ENCODE assay signal across 10 cellular contexts in genomic region chr3:191136347-191136746, GRCh38.
DNase-seq lines count a peak whose midpoint lies in the region; ATAC-seq and TF ChIP-seq lines count a peak whose summit lies in the region.
"Had no signal": no experiment of that assay in that cellular context is flagged by ENCODE, and none has a peak within 500 bp of the region (broad histone marks: within the 10 kb centered on the region; RNA-seq: fewer than 3 reads in every experiment).

No MANE protein-coding gene starts in this region.

- H3K4me3 ChIP-seq in HCT116 (replicated peaks in 1 of 2; ENCODE audit: low read depth in 1 of 2, low read length in 2 of 2) (no peak overlapping the region), liver (ENCODE audit: low read depth in 1 of 3, low read length in 3 of 3) (no peak overlapping the region)

- DNase-seq in Daoy (ENCODE audit: low read depth) (peak; percentile 21), HCT116 (ENCODE audit: low read depth, low spot score) (peak; percentile 23), WTC11 (ENCODE audit: low spot score) (no peak), SKM-1 (lab: John Stamatoyannopoulos, UW; ENCODE audit: unreplicated experiment) (no peak), NCI-H2171 (lab: John Stamatoyannopoulos, UW) (no peak), natural killer cell (no peak), glomerular visceral epithelial cell (ENCODE audit: extremely low spot score) (no peak)
- DNase-seq: activated B cell treated with CpG ODN at 0.5 μM for 24 hours; central memory CD4-positive, alpha-beta T cell had no signal

- RAD21 ChIA-PET in HCT116 (lab: Charles Lee; ENCODE audit: low non-redundant PET in 1 of 2, low total read pairs in 2 of 2, uncharacterized antibody in 2 of 2, unreplicated experiment in 2 of 2): no interaction called here

- H3K4me1 Mint-ChIP-seq in WTC11 (no peaks in the 10 kb centered on the region), natural killer cell (no peaks in the 10 kb centered on the region)

- H3K9ac ChIP-seq in HCT116 (ENCODE audit: low read length) (no peak overlapping the region), liver (ENCODE audit: low read depth in 1 of 2, low read length in 2 of 2) (no peak overlapping the region)

- H3K4me2 ChIP-seq in HCT116 (ENCODE audit: low read length): no peak overlapping the region

- ATAC-seq in HCT116 (peak; percentile 83), WTC11 (peak; percentile 51; the same call in 1 of the 2 replicates), natural killer cell (no peak)

- TF ChIP-seq CTCF in HCT116 (IDR thresholded peaks at IDR 0.05 in 2 of 3, conservative IDR thresholded peaks at IDR 0.05 in 1 of 3; ENCODE audit: borderline replicate concordance in 1 of 3, insufficient read depth in 1 of 3, low read depth in 2 of 3, low read length in 2 of 3) (peak; percentile 42 to 67 (median 54); a peak in 4 of 6 replicates), WTC11 (IDR thresholded peaks at IDR 0.05) (0 out of 2 replicates have a peak, but pooled peaks have one; percentile 27), liver (IDR thresholded peaks at IDR 0.05; ENCODE audit: low read depth, low read length, missing input control) (no peak), natural killer cell (IDR thresholded peaks at IDR 0.05) (no peak)

- H3K4me1 ChIP-seq in HCT116 (ENCODE audit: control insufficient read depth in 1 of 2, insufficient read depth in 2 of 2, low read length in 2 of 2): peaks cover under 1 to 6% of the 10 kb centered on the region in 2 experiments; a peak in 3 of 4 replicates
- no peaks in the 10 kb centered on the region for H3K4me1 ChIP-seq in liver (ENCODE audit: control insufficient read depth in 4 of 4, insufficient read depth in 4 of 4, low read length in 3 of 4)

- H3K27ac ChIP-seq in HCT116 (ENCODE audit: low read depth, low read length) (no peak overlapping the region), liver (ENCODE audit: low read depth in 1 of 2, low read length in 2 of 2) (no peak overlapping the region)

- H3K9me2 ChIP-seq in HCT116 (ENCODE audit: insufficient read depth): no peaks in the 10 kb centered on the region

- H3K36me3 Mint-ChIP-seq in WTC11 (no peaks in the 10 kb centered on the region), natural killer cell (no peaks in the 10 kb centered on the region)

- no peaks in the 10 kb centered on the region for H4K20me1 ChIP-seq in HCT116 (ENCODE audit: insufficient read depth)

- no peaks in the 10 kb centered on the region for H3K36me3 ChIP-seq in HCT116 (ENCODE audit: control insufficient read depth in 1 of 2, insufficient read depth in 2 of 2, low read length in 2 of 2)
- H3K36me3 ChIP-seq in liver (ENCODE audit: control insufficient read depth in 4 of 4, insufficient read depth in 3 of 4, low read depth in 1 of 4, low read length in 3 of 4): no peaks in the 10 kb centered on the region

- WGBS in liver: 88% methylated on average over 6 of the region's 6 CpGs

- no peaks in the 10 kb centered on the region for H3K27me3 ChIP-seq in HCT116 (ENCODE audit: insufficient read depth, low read length)
- no peaks in the 10 kb centered on the region for H3K27me3 ChIP-seq in liver (ENCODE audit: control insufficient read depth in 4 of 4, insufficient read depth in 4 of 4, low read length in 3 of 4)

- no peaks in the 10 kb centered on the region for H3K79me2 ChIP-seq in HCT116 (ENCODE audit: insufficient read depth, low read length)

- H3K4me3 Mint-ChIP-seq in WTC11: no peak overlapping the region
- H3K4me3 Mint-ChIP-seq in natural killer cell: no peak overlapping the region
- H3K4me3 Mint-ChIP-seq: activated B cell treated with CpG ODN at 0.5 μM for 24 hours had no signal

- CTCF ChIA-PET in HCT116 (lab: Charles Lee): interaction anchor here (0.6 to 1.4 kb wide), 2 partner anchors 12 to 1308 kb away, joined by 3 to 4 read pairs; no protein-coding TSS in a partner anchor
- CTCF ChIA-PET in WTC11 (lab: Charles Lee): interaction anchor here (0.6 to 1.0 kb wide), 7 partner anchors 64 to 1501 kb away, joined by 3 to 4 read pairs (median 3); no protein-coding TSS in a partner anchor

- POLR2A ChIA-PET in HCT116 (lab: Charles Lee): no interaction called here
- POLR2A ChIA-PET in WTC11 (lab: Charles Lee): interaction anchor here (0.7 kb wide), 1 partner anchor 677 kb away, joined by 6 read pairs; no protein-coding TSS in a partner anchor

- no peaks in the 10 kb centered on the region; the same call in 1 of the 2 replicates for H3K27me3 Mint-ChIP-seq in WTC11 (ENCODE audit: low read depth)
- H3K27me3 Mint-ChIP-seq in natural killer cell (ENCODE audit: low read depth in 2 of 2): no peaks in the 10 kb centered on the region
- H3K27me3 Mint-ChIP-seq: activated B cell treated with CpG ODN at 0.5 μM for 24 hours had no signal

- H3K9me3 ChIP-seq in HCT116 (ENCODE audit: control insufficient read depth in 1 of 2, insufficient read depth in 1 of 2, low read depth in 1 of 2, low read length in 2 of 2): no peaks in the 10 kb centered on the region
- no peaks in the 10 kb centered on the region for H3K9me3 ChIP-seq in liver (ENCODE audit: control insufficient read depth in 4 of 4, low read length in 3 of 4)

- BruUV-seq in HCT116 (replicated peaks; lab: Mats Ljungman, UMichigan): no TSS peak

- H3K9me3 Mint-ChIP-seq in WTC11 (no peaks in the 10 kb centered on the region), natural killer cell (peaks cover 13% of the 10 kb centered on the region in 2 donors)
- H3K9me3 Mint-ChIP-seq: activated B cell treated with CpG ODN at 0.5 μM for 24 hours had no signal

- no peak overlapping the region for H2AFZ ChIP-seq in HCT116 (ENCODE audit: low read depth, low read length, poor library complexity, severe bottlenecking)

- TF ChIP-seq POLR2A in HCT116 (IDR thresholded peaks at IDR 0.05; ENCODE audit: borderline replicate concordance, extremely low read depth, insufficient read depth, insufficient read length): no peak

- TF ChIP-seq RAD21 in HCT116 (IDR thresholded peaks at IDR 0.05; ENCODE audit: low read depth) (peak; percentile 76), liver (IDR thresholded peaks at IDR 0.05) (peak; percentile 47 to 58)

- H3K27ac Mint-ChIP-seq in WTC11: no peak overlapping the region
- H3K27ac Mint-ChIP-seq in natural killer cell: no peak overlapping the region
- H3K27ac Mint-ChIP-seq: activated B cell treated with CpG ODN at 0.5 μM for 24 hours had no signal

- intact Hi-C loops in HCT116 (cut with micrococcal nuclease) (loop anchor here (5.0 to 10.0 kb wide), 2 partner anchors 251 to 1308 kb away; no protein-coding TSS in a partner anchor), natural killer cell (cut with micrococcal nuclease) (no loop called here)

TF ChIP-seq in HCT116, 20 proteins besides CTCF, POLR2A, EP300 and RAD21 (continues in another document):
- no peak for TF ChIP-seq ZFX (IDR thresholded peaks at IDR 0.05)
- no peak for TF ChIP-seq TCF7L2 (IDR thresholded peaks at IDR 0.05; ENCODE audit: borderline replicate concordance, extremely low read depth, insufficient read depth, insufficient read length)
- no peak for TF ChIP-seq ATF3 (IDR thresholded peaks at IDR 0.05)
- no peak for TF ChIP-seq ZNF274 (IDR thresholded peaks at IDR 0.05; ENCODE audit: low read depth, low read length)

TF ChIP-seq in WTC11, 78 proteins besides CTCF, POLR2A, EP300 and RAD21:
- TF ChIP-seq MLX (CRISPR knock-in tag; IDR thresholded peaks at IDR 0.05): no peak
- TF ChIP-seq E2F1 (CRISPR knock-in tag; IDR thresholded peaks at IDR 0.05): no peak
TF ChIP-seq in WTC11: peak in this region for 0.

TF ChIP-seq in liver, 16 proteins besides CTCF, POLR2A, EP300 and RAD21:
- no peak for TF ChIP-seq FOXA2 (IDR thresholded peaks at IDR 0.05)
- no peak for TF ChIP-seq NR2F2 (IDR thresholded peaks at IDR 0.05)
- TF ChIP-seq ATF3 (IDR thresholded peaks at IDR 0.05): no peak
- TF ChIP-seq HNF4G (IDR thresholded peaks at IDR 0.05): no peak
- TF ChIP-seq YY1 (IDR thresholded peaks at IDR 0.05): no peak
- TF ChIP-seq FOXA1 (IDR thresholded peaks at IDR 0.05): no peak
- no peak for TF ChIP-seq HNF4A (conservative IDR thresholded peaks at IDR 0.05)
- no peak for TF ChIP-seq SP1 (IDR thresholded peaks at IDR 0.05)
- TF ChIP-seq JUND (IDR thresholded peaks at IDR 0.05): no peak

Comparison
In these comparisons a context has a peak if more than half of its experiments do, and no peak if none do; other contexts are left out.
1. DNase-seq: peak in Daoy (single experiment) and HCT116 (single experiment); none in WTC11 (single experiment), SKM-1 (single experiment), NCI-H2171 (single experiment), natural killer cell (single experiment) and glomerular visceral epithelial cell (single experiment).
2. ATAC-seq: peak in HCT116 (single experiment) and WTC11 (single experiment); none in natural killer cell (0 of 3).
3. CTCF ChIP-seq: peak in HCT116 (3 of 3) and WTC11 (single experiment); none in liver (single experiment) and natural killer cell (single experiment).